8 cellular contexts compared by ENCODE assay signal in the genomic region with DNA sequence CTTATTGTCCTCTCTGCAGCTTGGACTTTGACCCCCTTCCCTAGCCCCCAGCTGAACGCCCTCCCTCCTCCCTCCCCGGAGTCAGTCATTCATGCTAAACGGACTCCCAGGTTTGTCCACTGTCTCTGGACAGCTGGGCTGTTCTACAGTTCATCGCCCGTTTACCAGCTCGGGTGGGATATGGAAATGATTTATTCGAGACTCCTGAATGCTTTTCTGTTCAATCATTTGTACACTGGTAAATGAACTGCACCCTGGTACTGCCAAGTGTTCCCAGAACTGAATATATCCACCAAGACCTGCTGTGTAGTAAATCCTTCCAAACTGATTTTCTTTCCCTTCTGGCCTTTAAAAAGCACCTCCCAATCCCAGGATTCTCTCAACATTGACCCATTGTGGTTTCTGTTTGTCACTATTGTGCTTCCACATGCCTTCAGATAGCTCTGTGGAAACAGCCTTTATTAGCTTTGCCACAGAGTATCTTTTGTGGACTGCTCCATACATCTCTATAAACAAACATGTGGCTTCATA. TPM values are rescaled to one million over a fixed set of nuclear protein-coding genes. Genes with fewer than 3 reads are reported as not detected.
DNase-seq lines count a peak whose midpoint lies in the region; ATAC-seq and TF ChIP-seq lines count a peak whose summit lies in the region.

No MANE protein-coding gene starts in this region.

- H3K27ac Mint-ChIP-seq in activated naive CD4-positive, alpha-beta T cell treated with anti-CD3 and anti-CD28 coated beads, Interleukin-2, amount 50 U/mL, for 24 hours = peak overlapping the region; percentile 93
- peak overlapping the region in 1 of 2 donors; percentile 56 for H3K27ac Mint-ChIP-seq in activated naive CD4-positive, alpha-beta T cell treated with anti-CD3 and anti-CD28 coated beads, Interleukin-2, amount 50 U/mL, for 72 hours

- H3K9me3 ChIP-seq in ascending aorta = no peaks in the 10 kb centered on the region
- H3K9me3 ChIP-seq in stomach smooth muscle (ENCODE audit: control insufficient read depth in 2 of 2, low read length in 2 of 2) = no peaks in the 10 kb centered on the region

- no peak for TF ChIP-seq CTCF in ascending aorta (IDR thresholded peaks at IDR 0.05)
- no peak for TF ChIP-seq CTCF in kidney epithelial cell (IDR thresholded peaks at IDR 0.05; ENCODE audit: insufficient read depth, low read length, poor library complexity, severe bottlenecking)

- no peak for DNase-seq in activated naive CD4-positive, alpha-beta T cell treated with anti-CD3 and anti-CD28 coated beads, Interleukin-2, amount 50 U/mL, for 72 hours (ENCODE audit: low spot score in 2 of 2)
- no peak for DNase-seq in ascending aorta (ENCODE audit: low spot score in 2 of 2)
- DNase-seq in kidney epithelial cell (ENCODE audit: low read depth) = no peak
- no peak for DNase-seq in SKM-1 (lab: John Stamatoyannopoulos, UW; ENCODE audit: unreplicated experiment)
- no peak for DNase-seq in NCI-H2029 (lab: John Stamatoyannopoulos, UW)

- H3K27me3 Mint-ChIP-seq in activated naive CD4-positive, alpha-beta T cell treated with anti-CD3 and anti-CD28 coated beads, Interleukin-2, amount 50 U/mL, for 24 hours = no peaks in the 10 kb centered on the region

- H3K27ac ChIP-seq in ascending aorta (peak overlapping the region; percentile 77 to 80), stomach smooth muscle (ENCODE audit: low read length) (peak overlapping the region; percentile 83)

- no peaks in the 10 kb centered on the region for H3K9me3 Mint-ChIP-seq in activated naive CD4-positive, alpha-beta T cell treated with anti-CD3 and anti-CD28 coated beads, Interleukin-2, amount 50 U/mL, for 24 hours
- no peaks in the 10 kb centered on the region for H3K9me3 Mint-ChIP-seq in activated naive CD4-positive, alpha-beta T cell treated with anti-CD3 and anti-CD28 coated beads, Interleukin-2, amount 50 U/mL, for 72 hours

- no peaks in the 10 kb centered on the region for H3K4me1 ChIP-seq in ascending aorta
- H3K4me1 ChIP-seq in stomach smooth muscle (ENCODE audit: control insufficient read depth, insufficient read depth, low read length) = peaks cover 9% of the 10 kb centered on the region

- H3K36me3 ChIP-seq in ascending aorta = no peaks in the 10 kb centered on the region
- H3K36me3 ChIP-seq in kidney epithelial cell (ENCODE audit: control insufficient read depth, insufficient read depth, low read length) = no peaks in the 10 kb centered on the region
- H3K36me3 ChIP-seq in stomach smooth muscle (ENCODE audit: control insufficient read depth in 2 of 2, insufficient read depth in 2 of 2, low read length in 2 of 2) = no peaks in the 10 kb centered on the region

- peaks cover 27% of the 10 kb centered on the region for H3K4me1 Mint-ChIP-seq in activated naive CD4-positive, alpha-beta T cell treated with anti-CD3 and anti-CD28 coated beads, Interleukin-2, amount 50 U/mL, for 24 hours

- H3K4me3 ChIP-seq in ascending aorta = peak overlapping the region; percentile 88 to 90
- H3K4me3 ChIP-seq in kidney epithelial cell (ENCODE audit: low read depth, low read length) = peak overlapping the region; percentile 72
- H3K4me3 ChIP-seq in stomach smooth muscle (ENCODE audit: low read length in 2 of 2) = peak overlapping the region; percentile 71 to 83

- intact Hi-C loops in ascending aorta (cut with DNase I) = loop anchor here (2.0 to 5.0 kb wide), 5 partner anchors 179 to 1126 kb away; a partner anchor contains a TSS

- peak overlapping the region; percentile 69 to 73 for H3K9ac ChIP-seq in stomach smooth muscle (ENCODE audit: low read length in 2 of 2)

- peak overlapping the region; percentile 76 for H3K4me3 Mint-ChIP-seq in activated naive CD4-positive, alpha-beta T cell treated with anti-CD3 and anti-CD28 coated beads, Interleukin-2, amount 50 U/mL, for 24 hours

- H3K36me3 Mint-ChIP-seq in activated naive CD4-positive, alpha-beta T cell treated with anti-CD3 and anti-CD28 coated beads, Interleukin-2, amount 50 U/mL, for 24 hours = no peaks in the 10 kb centered on the region
- peaks cover 5 to 6% of the 10 kb centered on the region in 2 donors for H3K36me3 Mint-ChIP-seq in activated naive CD4-positive, alpha-beta T cell treated with anti-CD3 and anti-CD28 coated beads, Interleukin-2, amount 50 U/mL, for 72 hours

- H3K27me3 ChIP-seq in ascending aorta (no peaks in the 10 kb centered on the region), kidney epithelial cell (ENCODE audit: control insufficient read depth, insufficient read depth, low read length) (no peaks in the 10 kb centered on the region), stomach smooth muscle (ENCODE audit: control insufficient read depth in 1 of 2, insufficient read depth in 2 of 2, low read length in 2 of 2) (no peaks in the 10 kb centered on the region)

- no peak for ATAC-seq in activated naive CD4-positive, alpha-beta T cell treated with anti-CD3 and anti-CD28 coated beads, Interleukin-2, amount 50 U/mL, for 72 hours
- no peak for ATAC-seq in GM18907 (IDR thresholded peaks at IDR 0.05; ENCODE audit: unreplicated experiment)

RNA-seq across cellular contexts. Expression of a gene that starts 0.8 kb away (rescaled TPM):
- 10 to 100 TPM; 16.1 to 16.8 TPM for total RNA-seq in activated naive CD4-positive, alpha-beta T cell treated with anti-CD3 and anti-CD28 coated beads, Interleukin-2, amount 50 U/mL, for 72 hours
- total RNA-seq in ascending aorta (1.3 TPM), kidney epithelial cell (17.8 and 19.9 TPM in 2 replicates)
